In the genomic region with DNA sequence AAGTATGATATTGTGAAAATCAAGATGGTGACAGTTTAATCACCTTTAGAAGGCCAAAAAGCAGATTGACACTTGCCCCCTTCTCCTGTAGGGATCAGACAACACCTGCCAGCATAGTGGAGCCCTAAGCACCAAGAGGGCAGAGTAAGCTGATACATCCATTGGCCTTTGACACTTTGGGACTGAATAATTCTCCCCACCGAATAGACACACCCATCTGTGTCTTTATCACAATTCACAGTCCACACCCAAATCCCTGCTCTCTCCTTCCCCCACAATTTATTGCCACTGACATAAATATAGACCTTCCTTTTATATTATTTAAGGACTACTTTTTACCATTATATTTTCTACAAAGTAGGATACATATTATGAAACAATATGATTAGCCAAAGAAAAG, we compare ENCODE assay signal across 25 cellular contexts. TPM values are rescaled to one million over a fixed set of nuclear protein-coding genes. Genes with fewer than 3 reads are reported as not detected.
DNase-seq lines count a peak whose midpoint lies in the region; ATAC-seq, FAIRE-seq and TF ChIP-seq lines count a peak whose summit lies in the region.
"Had no signal": no experiment of that assay in that cellular context is flagged by ENCODE, and none has a peak within 500 bp of the region (broad histone marks: within the 10 kb centered on the region; RNA-seq: fewer than 3 reads in every experiment).

No MANE protein-coding gene starts in this region.

- no peak for TF ChIP-seq EP300 in H1 (IDR thresholded peaks at IDR 0.05; ENCODE audit: borderline replicate concordance in 1 of 2, low read depth in 2 of 2, low read length in 2 of 2)

- H4K20me1 ChIP-seq in H1 (replicated peaks in 1 of 2; ENCODE audit: control insufficient read depth in 1 of 2, insufficient read depth in 2 of 2, low read length in 2 of 2), result no peaks in the 10 kb centered on the region
- H4K20me1 ChIP-seq: BLaER1 treated with 17β-estradiol and CSF1 and Interleukin-3, amounts not matched to agents 10 nM and 100 nM had no signal

- H3K4ac ChIP-seq in H1 (replicated peaks; ENCODE audit: insufficient read length, low read depth, low read length), result no peak overlapping the region
- H3K4ac ChIP-seq in trophoblast cell (ENCODE audit: low read depth, low read length), result no peak overlapping the region

- POLR2A ChIA-PET in H1 (lab: Charles Lee; ENCODE audit: partially characterized antibody), result interaction anchor here (1.9 kb wide), 1 partner anchor 10 kb away, joined by 8 read pairs; no protein-coding TSS in a partner anchor
- POLR2A ChIA-PET in HEK293T (lab: Yijun Ruan, JAX), result no interaction called here

- H3K56ac ChIP-seq in H1 (replicated peaks; ENCODE audit: insufficient read length, low read depth, low read length), result no peak overlapping the region

- H3K27me3 ChIP-seq in H1 (replicated peaks in 1 of 4; ENCODE audit: control insufficient read depth in 3 of 4, extremely low read depth in 1 of 4, insufficient read depth in 3 of 4, low read length in 3 of 4) (no peaks in the 10 kb centered on the region), trophoblast cell (ENCODE audit: insufficient read depth, low read length) (no peaks in the 10 kb centered on the region)
- H3K27me3 ChIP-seq: BE2C; BLaER1 treated with 17β-estradiol and CSF1 and Interleukin-3, amounts not matched to agents 10 nM and 100 nM had no signal

- peaks cover 3 to 14% (median 10%) of the 10 kb centered on the region in 4 experiments; a peak in 5 of 7 replicates for H3K4me1 ChIP-seq in H1 (replicated peaks in 1 of 4; ENCODE audit: control insufficient read depth in 3 of 4, insufficient read depth in 4 of 4, low read length in 3 of 4)
- H3K4me1 ChIP-seq in trophoblast cell (ENCODE audit: control insufficient read depth in 1 of 2, insufficient read depth in 2 of 2, low read length in 2 of 2), result no peaks in the 10 kb centered on the region
- H3K4me1 ChIP-seq: A549 had no signal

- H4K91ac ChIP-seq in H1 (replicated peaks; ENCODE audit: insufficient read length, low read length), result no peak overlapping the region
- no peak overlapping the region for H4K91ac ChIP-seq in trophoblast cell (ENCODE audit: low read depth, low read length)

- H3K27ac ChIP-seq in H1 (ENCODE audit: low read depth, low read length), result no peak overlapping the region
- H3K27ac ChIP-seq in trophoblast cell (ENCODE audit: low read depth, low read length), result no peak overlapping the region
- H3K27ac ChIP-seq: A549; BLaER1 treated with 17β-estradiol and CSF1 and Interleukin-3, amounts not matched to agents 10 nM and 100 nM had no signal

- H3K79me2 ChIP-seq in H1 (ENCODE audit: control insufficient read depth in 1 of 2, insufficient read depth in 2 of 2, low read length in 2 of 2) (no peaks in the 10 kb centered on the region), trophoblast cell (ENCODE audit: control insufficient read depth, insufficient read depth, low read length, poor library complexity) (no peaks in the 10 kb centered on the region)

- no peak overlapping the region for H3K4me2 ChIP-seq in H1 (ENCODE audit: insufficient read depth in 1 of 2, low read depth in 2 of 2, low read length in 2 of 2)
- no peak overlapping the region for H3K4me2 ChIP-seq in trophoblast cell (ENCODE audit: low read length)
- H3K4me2 ChIP-seq: A549; BLaER1 treated with 17β-estradiol and CSF1 and Interleukin-3, amounts not matched to agents 10 nM and 100 nM; GM23338 had no signal

- H3K23me2 ChIP-seq in H1 (ENCODE audit: low read depth, low read length), result no peaks in the 10 kb centered on the region

- H2BK120ac ChIP-seq in H1 (replicated peaks; ENCODE audit: low read depth, low read length) (no peak overlapping the region), trophoblast cell (ENCODE audit: insufficient read depth, low read length, poor library complexity) (no peak overlapping the region)

- H3K36me3 ChIP-seq in H1 (ENCODE audit: control insufficient read depth in 2 of 4, insufficient read depth in 4 of 4, low read length in 3 of 4), result no peaks in the 10 kb centered on the region
- H3K36me3 ChIP-seq in trophoblast cell (ENCODE audit: control insufficient read depth in 1 of 2, insufficient read depth in 2 of 2, low read length in 2 of 2), result no peaks in the 10 kb centered on the region
- H3K36me3 ChIP-seq: BE2C; BLaER1 treated with 17β-estradiol and CSF1 and Interleukin-3, amounts not matched to agents 10 nM and 100 nM had no signal

- H3K18ac ChIP-seq in H1 (ENCODE audit: extremely low read depth, low read length), result no peak overlapping the region
- H3K18ac ChIP-seq in trophoblast cell (ENCODE audit: low read length), result no peak overlapping the region

- no peak overlapping the region for H2AK5ac ChIP-seq in H1 (ENCODE audit: low read depth, low read length)
- no peak overlapping the region for H2AK5ac ChIP-seq in trophoblast cell (ENCODE audit: low read length)

- 100% methylated on average over 1 of the region's 1 CpG; no CpG with 5 or more reads in 1 of the 2 experiments for WGBS in H1 (ENCODE audit: extremely low coverage in 1 of 2, insufficient coverage in 1 of 2, insufficient read length in 1 of 2, insufficient replicate concordance in 2 of 2, low coverage in 1 of 2, low lambda C conversion rate in 2 of 2, missing lambda C conversion rate in 1 of 2), 2 experiments
- WGBS in trophoblast cell (ENCODE audit: extremely low coverage, insufficient coverage, insufficient read length), result no CpG with 5 or more reads among the region's 1 CpG

- no peak overlapping the region for H4K12ac ChIP-seq in trophoblast cell (ENCODE audit: low read depth, low read length)

- H2BK12ac ChIP-seq in H1 (ENCODE audit: low read depth, low read length), result peak overlapping the region; percentile 29; the same call in 1 of the 2 replicates
- no peak overlapping the region for H2BK12ac ChIP-seq in trophoblast cell (ENCODE audit: low read length)

- intact Hi-C loops in sciatic nerve (cut with DNase I), result no loop called here

- H2BK5ac ChIP-seq in H1 (ENCODE audit: low read depth, low read length) (no peak overlapping the region), trophoblast cell (ENCODE audit: low read depth, low read length, poor library complexity) (no peak overlapping the region)

- no peak overlapping the region for H3K23ac ChIP-seq in H1 (ENCODE audit: insufficient read length)
- H3K23ac ChIP-seq in trophoblast cell (ENCODE audit: low read length), result no peak overlapping the region

- TF ChIP-seq POLR2A in H1 (IDR thresholded peaks at IDR 0.05; ENCODE audit: control extremely low read depth in 1 of 2, low read depth in 2 of 2, low read length in 2 of 2), result no peak

- DNase-seq in NCI-H82 (lab: John Stamatoyannopoulos, UW) (peak; percentile 30), NCI-H82 treated with DMSO at 0.1 percent for 48 hours (lab: John Stamatoyannopoulos, UW; ENCODE audit: unreplicated experiment) (no peak), H1 (ENCODE audit: low read depth in 1 of 2, low spot score in 2 of 2) (no peak), trophoblast cell (no peak), hippocampal formation (lab: John Stamatoyannopoulos, UW) (no peak), HEK293T (ENCODE audit: extremely low spot score) (no peak), sciatic nerve (ENCODE audit: low spot score) (no peak)
- DNase-seq: 8988T; ACHN; AML-193; BE2C; CD4-positive, alpha-beta T cell; CD8-positive, alpha-beta memory T cell; DMS 273 treated with DMSO at 0.1 percent for 48 hours; DMS79; EL; GDM1; HCEC 1CT had no signal

- H3K4me3 ChIP-seq in H1 (ENCODE audit: extremely low read depth in 1 of 4, insufficient read depth in 2 of 4, low read depth in 3 of 4, low read length in 4 of 4) (no peak overlapping the region), trophoblast cell (ENCODE audit: low read depth, low read length) (no peak overlapping the region)
- H3K4me3 ChIP-seq: A549; BLaER1 treated with 17β-estradiol and CSF1 and Interleukin-3, amounts not matched to agents 10 nM and 100 nM; GM12878; GM23338 had no signal

- no peak overlapping the region for H4K5ac ChIP-seq in H1 (ENCODE audit: insufficient read length, low read depth, low read length)

- H3K9ac ChIP-seq in H1 (replicated peaks in 1 of 4; ENCODE audit: extremely low read depth in 1 of 4, low read depth in 3 of 4, low read length in 3 of 4) (no peak overlapping the region), trophoblast cell (ENCODE audit: low read length) (peak overlapping the region; percentile 46)
- H3K9ac ChIP-seq: BLaER1 treated with 17β-estradiol and CSF1 and Interleukin-3, amounts not matched to agents 10 nM and 100 nM had no signal

- no peak overlapping the region for H2BK20ac ChIP-seq in H1 (ENCODE audit: low read length)

- H3K79me1 ChIP-seq in H1 (ENCODE audit: low read depth, low read length), result no peaks in the 10 kb centered on the region
- H3K79me1 ChIP-seq in trophoblast cell (ENCODE audit: low read length), result no peaks in the 10 kb centered on the region

- H3K9me3 ChIP-seq in H1 (ENCODE audit: insufficient read depth in 2 of 2, low read depth in 1 of 2, low read length in 1 of 2), result peaks cover 0 to 4% of the 10 kb centered on the region in 2 experiments; a peak in 1 of 4 replicates
- H3K9me3 ChIP-seq in trophoblast cell (ENCODE audit: insufficient read depth, low read depth, low read length), result no peaks in the 10 kb centered on the region
- H3K9me3 ChIP-seq: A549, BE2C had no signal

- TF ChIP-seq CTCF in H1 (IDR thresholded peaks at IDR 0.05; ENCODE audit: control extremely low read depth in 1 of 3, insufficient read depth in 1 of 3, low read depth in 1 of 3, low read length in 3 of 3), result no peak

- no peak overlapping the region for H2BK15ac ChIP-seq in H1 (ENCODE audit: low read length)

- CTCF ChIA-PET in H1 (lab: Charles Lee; ENCODE audit: partially characterized antibody) (interaction anchor here (1.1 to 1.9 kb wide), 2 partner anchors 10 to 28 kb away, joined by 3 to 8 read pairs; no protein-coding TSS in a partner anchor), HEK293T (lab: Yijun Ruan, JAX) (no interaction called here)

- H4K8ac ChIP-seq in H1 (ENCODE audit: extremely low read depth, insufficient read depth, low read length) (no peak overlapping the region), trophoblast cell (ENCODE audit: low read depth, low read length) (no peak overlapping the region)

- H3K14ac ChIP-seq in H1 (ENCODE audit: insufficient read length), result no peak overlapping the region
- no peak overlapping the region for H3K14ac ChIP-seq in trophoblast cell (ENCODE audit: low read length)

- no peak for FAIRE-seq in H1 (lab: Jason Lieb, UNC)
- FAIRE-seq: A549, D721Med, GM12878, GM19239, H54 had no signal

- no peak overlapping the region for H2AFZ ChIP-seq in H1 (ENCODE audit: low read length)
- no peak overlapping the region for H2AFZ ChIP-seq in trophoblast cell (ENCODE audit: insufficient read depth, low read length, poor library complexity)

- ATAC-seq in sciatic nerve, result no peak
- ATAC-seq: A549, GM12878 had no signal

- TF ChIP-seq RAD21 in H1 (IDR thresholded peaks at IDR 0.05 in 1 of 2, conservative IDR thresholded peaks at IDR 0.05 in 1 of 2; ENCODE audit: low read depth in 2 of 2, low read length in 2 of 2), result no peak

RNA-seq across cellular contexts. Expression of gene WDR49, which starts 3.1 kb away (rescaled TPM):
- total RNA-seq in H1 (2021; fragmentation: NEBNext Ultra II Directional; extraction: Animal tissue kit (Norgen Biotek cat#: 25700)), result 1.7 and 3.2 TPM in 2 replicates
- 0.25 and 0.50 TPM in 2 replicates for polyA plus RNA-seq in H1 (2011; rRNA removed)
- 0.88 TPM for polyA plus RNA-seq in H1 (2011; cell fraction: cytosol; rRNA removed)
- 0.46 TPM for polyA plus RNA-seq in H1 (2011; cell fraction: nucleus; rRNA removed)
- 0.48 to 1.6 TPM (median 0.83 TPM) in 4 replicates for polyA plus RNA-seq in H1 (2012, experiment 1 of 2)
- polyA plus RNA-seq in H1 (2012, experiment 2 of 2), result 0.07 TPM
- 0.53 TPM for polyA plus RNA-seq in H1 (2013, experiment 1 of 2)
- polyA plus RNA-seq in H1 (2013, experiment 2 of 2), result 0.46 TPM
- 1.8 and 4.2 TPM in 2 replicates for polyA minus RNA-seq in H1 (2011; rRNA and poly(A)+ RNA removed)
- 0.66 TPM for polyA minus RNA-seq in H1 (2011; cell fraction: cytosol; rRNA and poly(A)+ RNA removed)
- 8.3 TPM for polyA minus RNA-seq in H1 (2011; cell fraction: nucleus; rRNA and poly(A)+ RNA removed)
- 0.04 TPM in 2 replicates for polyA plus RNA-seq in trophoblast cell (2013)
- 1.3 TPM for total RNA-seq in sciatic nerve
- polyA plus RNA-seq: A549; CD8-positive, alpha-beta memory T cell had no signal
